ENCODE assay signal across 8 cellular contexts in the genomic region with DNA sequence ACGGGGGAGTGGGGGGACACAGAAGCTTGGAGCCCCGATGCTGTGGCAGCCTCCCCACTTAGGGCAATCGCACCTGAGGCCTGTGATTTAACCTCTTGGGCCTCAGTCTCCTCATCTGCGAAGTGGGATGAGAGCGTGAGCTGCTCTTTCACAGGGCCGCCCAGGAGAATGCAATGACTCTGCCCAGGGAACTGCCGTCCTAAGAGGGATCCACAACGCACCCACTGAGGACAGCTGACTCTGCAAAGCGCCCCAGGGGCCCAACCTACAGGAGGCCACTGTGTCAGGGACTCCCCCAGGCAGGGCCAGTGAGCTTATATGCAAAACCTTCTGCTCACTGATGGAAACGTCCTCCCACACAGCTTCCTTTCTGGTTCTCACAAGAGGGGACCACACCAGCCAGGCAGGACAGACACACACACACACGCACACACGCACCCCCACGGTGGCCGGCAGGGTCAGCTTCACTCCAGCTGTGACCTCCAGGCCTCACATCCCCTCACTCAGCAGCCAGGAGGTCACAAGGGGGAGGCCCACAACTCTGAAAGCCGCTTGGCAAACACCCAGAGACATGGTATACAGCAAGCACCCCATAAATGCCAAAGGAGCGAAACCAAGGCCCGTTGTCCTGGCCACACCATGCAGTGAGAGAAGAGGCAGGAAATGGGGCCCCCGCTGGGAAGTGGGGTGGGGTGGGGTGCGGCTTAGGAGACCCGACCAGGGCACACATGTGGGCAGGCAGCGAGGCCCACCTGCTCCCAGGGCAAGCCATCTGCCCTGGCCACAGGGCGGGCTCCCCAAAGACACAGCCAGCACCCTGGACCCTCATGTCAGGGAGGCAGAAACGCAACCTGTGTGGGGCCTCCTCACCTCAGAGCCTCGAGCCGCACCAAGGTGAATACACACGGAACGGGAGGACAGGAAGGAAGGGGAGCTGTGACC.
A peak's percentile ranks its signal among the peaks of the same experiment; 100 is the strongest.
DNase-seq lines count a peak whose midpoint lies in the region; ATAC-seq and TF ChIP-seq lines count a peak whose summit lies in the region.

No MANE protein-coding gene starts in this region.

- peak; percentile 66 for DNase-seq in activated CD4-positive, CD25-positive, alpha-beta regulatory T cell treated with anti-CD3 and anti-CD28 coated beads, Interleukin-2, amount 50 U/mL, for 72 hours
- peak; percentile 87 for DNase-seq in spleen
- DNase-seq in NCI-H82 treated with DMSO at 0.1 percent for 48 hours (lab: John Stamatoyannopoulos, UW; ENCODE audit: unreplicated experiment): no peak
- no peak for DNase-seq in cerebellar nuclear complex (lab: John Stamatoyannopoulos, UW)
- DNase-seq in NCI-H1048 (lab: John Stamatoyannopoulos, UW): no peak
- DNase-seq in EL: no peak

- H3K4me3 ChIP-seq in spleen: no peak overlapping the region

- peaks cover 0 to 62% (median 8%) of the 10 kb centered on the region in 6 donors for H3K36me3 ChIP-seq in spleen

- peak; percentile 90 for ATAC-seq in HG02870 (IDR thresholded peaks at IDR 0.05; ENCODE audit: unreplicated experiment)

- no peak for TF ChIP-seq CTCF in spleen (IDR thresholded peaks at IDR 0.05 in 8 of 11, conservative IDR thresholded peaks at IDR 0.05 in 3 of 11)

- peak; percentile 56 for TF ChIP-seq POLR2A in GM18951 (IDR thresholded peaks at IDR 0.05; ENCODE audit: extremely low read depth, insufficient read depth, insufficient read length)
- no peak for TF ChIP-seq POLR2A in spleen (IDR thresholded peaks at IDR 0.05)

- no peaks in the 10 kb centered on the region for H3K27me3 ChIP-seq in spleen (replicated peaks in 1 of 7)

- in situ Hi-C loops in GM18951 (cut with MboI; ENCODE audit: low sequenced_read_pairs, unreplicated experiment): no loop called here

- peak overlapping the region in 6 of 8 donors; percentile 33 to 73 (median 62) for H3K27ac ChIP-seq in spleen

- intact Hi-C loops in spleen (cut with DNase I; ENCODE audit: low total_unique reads): no loop called here

- H3K4me1 ChIP-seq in spleen: peaks cover 40 to 98% (median 79%) of the 10 kb centered on the region in 6 donors

- 39 to 56% (median 48%) methylated on average over 20 to 27 of the region's 27 CpGs for WGBS in spleen, 5 donors

- no peaks in the 10 kb centered on the region for H3K9me3 ChIP-seq in spleen

Comparison
In these comparisons a context has a peak if more than half of its experiments do, and no peak if none do; other contexts are left out.
1. DNase-seq: peak in activated CD4-positive, CD25-positive, alpha-beta regulatory T cell treated with anti-CD3 and anti-CD28 coated beads, Interleukin-2, amount 50 U/mL, for 72 hours (single experiment) and spleen (single experiment); none in NCI-H82 treated with DMSO at 0.1 percent for 48 hours (single experiment), cerebellar nuclear complex (0 of 2), NCI-H1048 (single experiment) and EL (single experiment).